Comparison of ENCODE assay signal across 1 cellular context in the genomic region with DNA sequence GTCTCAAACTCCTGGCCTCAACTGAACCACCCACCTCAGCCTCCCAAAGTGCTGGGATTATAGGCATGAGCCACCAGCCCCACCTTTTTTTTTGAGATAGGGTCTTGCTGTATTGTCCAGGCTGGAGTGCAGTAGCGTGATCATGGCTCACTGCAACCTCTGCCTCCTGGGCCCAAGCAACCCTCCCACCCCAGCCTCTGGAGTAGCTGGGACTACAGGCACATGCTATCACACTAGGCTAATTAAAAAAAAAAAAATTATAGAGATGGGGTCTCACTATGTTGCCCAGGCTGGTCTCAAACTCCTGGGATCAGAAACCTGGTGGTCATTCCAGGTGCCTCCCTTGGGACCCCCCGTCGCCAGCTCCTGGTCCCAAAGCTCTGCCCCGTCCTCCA.
TF ChIP-seq lines count a peak whose summit lies in the region.

No MANE protein-coding gene starts in this region.

TF ChIP-seq in SK-N-SH, 30 proteins besides CTCF, POLR2A, EP300 and RAD21 (continued from another document):
- TF ChIP-seq MXI1 (IDR thresholded peaks at IDR 0.05; ENCODE audit: low read depth, low read length), result no peak
- TF ChIP-seq NRF1 (IDR thresholded peaks at IDR 0.05; ENCODE audit: low read depth, low read length), result no peak
